1 cellular context compared by ENCODE assay signal in the genomic region with DNA sequence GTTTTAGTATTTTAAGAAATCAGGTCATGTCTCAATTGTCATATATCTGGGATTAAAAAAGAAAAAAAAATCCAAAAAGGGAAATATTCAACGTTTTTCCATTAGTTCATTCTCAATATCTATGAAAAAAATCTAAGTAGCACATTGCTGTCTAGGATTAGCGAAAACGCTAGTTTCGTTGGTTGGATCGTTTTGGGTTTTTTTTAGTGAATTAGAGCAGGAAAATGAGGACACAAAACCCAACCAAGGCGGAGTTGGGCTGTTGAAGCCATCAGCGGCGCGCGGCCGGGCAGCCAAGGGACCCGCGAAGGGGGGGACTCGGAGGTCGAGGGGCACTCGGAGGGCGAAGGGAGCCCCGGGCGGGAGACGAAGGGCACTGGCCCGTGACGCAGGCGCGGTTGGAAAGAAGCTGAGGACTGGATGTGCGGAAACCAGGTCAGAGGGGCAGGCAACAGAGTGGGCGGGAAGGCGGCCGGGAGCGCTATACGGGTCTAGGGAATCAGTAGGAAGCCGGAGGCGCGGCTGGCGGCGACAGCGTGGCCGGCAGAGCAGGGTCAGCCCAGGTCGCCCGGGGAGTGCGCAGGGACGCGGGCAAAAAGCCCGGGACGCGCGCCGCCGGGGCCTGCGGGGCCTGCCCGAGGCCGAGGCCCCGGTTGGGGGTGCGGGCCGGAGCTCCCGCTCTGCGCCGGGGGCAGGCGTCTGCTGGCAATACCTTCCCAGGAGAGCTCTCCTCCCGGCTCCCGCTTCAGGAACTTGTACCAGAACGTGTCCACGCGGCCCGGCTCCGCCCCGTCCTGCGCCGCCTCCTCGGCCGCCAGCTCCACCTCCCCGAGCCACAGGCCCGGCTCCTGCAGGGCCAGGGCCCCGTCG.
TF ChIP-seq lines count a peak whose summit lies in the region.

No MANE protein-coding gene starts in this region.

TF ChIP-seq in HepG2, 621 proteins besides CTCF, POLR2A, EP300 and RAD21 (continued from another document and continues in another):
- TF ChIP-seq, protein P1, sequence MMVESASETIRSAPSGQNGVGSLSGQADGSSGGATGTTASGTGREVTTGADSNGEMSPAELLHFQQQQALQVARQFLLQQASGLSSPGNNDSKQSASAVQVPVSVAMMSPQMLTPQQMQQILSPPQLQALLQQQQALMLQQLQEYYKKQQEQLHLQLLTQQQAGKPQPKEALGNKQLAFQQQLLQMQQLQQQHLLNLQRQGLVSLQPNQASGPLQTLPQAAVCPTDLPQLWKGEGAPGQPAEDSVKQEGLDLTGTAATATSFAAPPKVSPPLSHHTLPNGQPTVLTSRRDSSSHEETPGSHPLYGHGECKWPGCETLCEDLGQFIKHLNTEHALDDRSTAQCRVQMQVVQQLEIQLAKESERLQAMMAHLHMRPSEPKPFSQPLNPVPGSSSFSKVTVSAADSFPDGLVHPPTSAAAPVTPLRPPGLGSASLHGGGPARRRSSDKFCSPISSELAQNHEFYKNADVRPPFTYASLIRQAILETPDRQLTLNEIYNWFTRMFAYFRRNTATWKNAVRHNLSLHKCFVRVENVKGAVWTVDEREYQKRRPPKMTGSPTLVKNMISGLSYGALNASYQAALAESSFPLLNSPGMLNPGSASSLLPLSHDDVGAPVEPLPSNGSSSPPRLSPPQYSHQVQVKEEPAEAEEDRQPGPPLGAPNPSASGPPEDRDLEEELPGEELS (CRISPR knock-in tag; IDR thresholded peaks at IDR 0.05), result no peak; the same call in 1 of the 2 replicates
- TF ChIP-seq MAZ (IDR thresholded peaks at IDR 0.05; ENCODE audit: borderline replicate concordance, low read depth, low read length) (peak; percentile 94), MAZ (CRISPR knock-in tag; IDR thresholded peaks at IDR 0.05; ENCODE audit: low read depth) (peak; percentile 81), HMG20A (CRISPR knock-in tag; IDR thresholded peaks at IDR 0.05; ENCODE audit: borderline replicate concordance) (peak; percentile 46; the same call in 1 of the 2 replicates), SMARCE1 (IDR thresholded peaks at IDR 0.05; ENCODE audit: borderline replicate concordance) (no peak), ZNF878 (CRISPR knock-in tag; IDR thresholded peaks at IDR 0.05) (peak; percentile 61), ZNF580 (CRISPR knock-in tag; IDR thresholded peaks at IDR 0.05; ENCODE audit: borderline replicate concordance, low read depth) (peak; percentile 92; the same call in 1 of the 2 replicates), ZNF34 (CRISPR knock-in tag; IDR thresholded peaks at IDR 0.05; ENCODE audit: borderline replicate concordance) (no peak), ZNF761 (CRISPR knock-in tag; conservative IDR thresholded peaks at IDR 0.05) (0 out of 2 replicates have a peak, but pooled peaks have one; percentile 3), XBP1 (CRISPR knock-in tag; IDR thresholded peaks at IDR 0.05) (no peak), ZBTB26 (CRISPR knock-in tag; IDR thresholded peaks at IDR 0.05; ENCODE audit: borderline replicate concordance) (peak; percentile 61), KLF16 (CRISPR knock-in tag; IDR thresholded peaks at IDR 0.05) (peak in 1 of 2 experiments; percentile 79; a peak in 1 of 4 replicates), TOE1 (CRISPR knock-in tag; IDR thresholded peaks at IDR 0.05) (no peak), ZNF569 (CRISPR knock-in tag; IDR thresholded peaks at IDR 0.05; ENCODE audit: borderline replicate concordance) (no peak), HMGXB4 (CRISPR knock-in tag; IDR thresholded peaks at IDR 0.05; ENCODE audit: borderline replicate concordance in 1 of 2, low read depth in 1 of 2) (peak; percentile 64 to 89; a peak in 3 of 4 replicates), ZFP41 (CRISPR knock-in tag; IDR thresholded peaks at IDR 0.05; ENCODE audit: borderline replicate concordance) (peak; percentile 86; the same call in 1 of the 2 replicates), ZNF44 (CRISPR knock-in tag; IDR thresholded peaks at IDR 0.05) (peak; percentile 98), MED1 (CRISPR knock-in tag; IDR thresholded peaks at IDR 0.05) (peak; percentile 80), ZNF562 (CRISPR knock-in tag; IDR thresholded peaks at IDR 0.05; ENCODE audit: borderline replicate concordance) (no peak), ZNF598 (CRISPR knock-in tag; IDR thresholded peaks at IDR 0.05; ENCODE audit: borderline replicate concordance) (peak; percentile 99), ZNF383 (CRISPR knock-in tag; IDR thresholded peaks at IDR 0.05; ENCODE audit: borderline replicate concordance) (peak; percentile 94; the same call in 1 of the 2 replicates), HNRNPH1 (optimal IDR thresholded peaks at IDR 0.05; ENCODE audit: low read depth, low read length) (peak; percentile 75), KDM2A (CRISPR knock-in tag; IDR thresholded peaks at IDR 0.05; ENCODE audit: borderline replicate concordance, low read depth) (peak; percentile 96), ZMYM2 (CRISPR knock-in tag; IDR thresholded peaks at IDR 0.05) (peak; percentile 85), BHLHE40 (IDR thresholded peaks at IDR 0.05; ENCODE audit: low read length) (peak; percentile 49; the same call in 1 of the 2 replicates)
- TF ChIP-seq, protein P2, sequence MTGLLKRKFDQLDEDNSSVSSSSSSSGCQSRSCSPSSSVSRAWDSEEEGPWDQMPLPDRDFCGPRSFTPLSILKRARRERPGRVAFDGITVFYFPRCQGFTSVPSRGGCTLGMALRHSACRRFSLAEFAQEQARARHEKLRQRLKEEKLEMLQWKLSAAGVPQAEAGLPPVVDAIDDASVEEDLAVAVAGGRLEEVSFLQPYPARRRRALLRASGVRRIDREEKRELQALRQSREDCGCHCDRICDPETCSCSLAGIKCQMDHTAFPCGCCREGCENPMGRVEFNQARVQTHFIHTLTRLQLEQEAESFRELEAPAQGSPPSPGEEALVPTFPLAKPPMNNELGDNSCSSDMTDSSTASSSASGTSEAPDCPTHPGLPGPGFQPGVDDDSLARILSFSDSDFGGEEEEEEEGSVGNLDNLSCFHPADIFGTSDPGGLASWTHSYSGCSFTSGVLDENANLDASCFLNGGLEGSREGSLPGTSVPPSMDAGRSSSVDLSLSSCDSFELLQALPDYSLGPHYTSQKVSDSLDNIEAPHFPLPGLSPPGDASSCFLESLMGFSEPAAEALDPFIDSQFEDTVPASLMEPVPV (CRISPR knock-in tag; IDR thresholded peaks at IDR 0.05), result no peak
- TF ChIP-seq, protein P3, sequence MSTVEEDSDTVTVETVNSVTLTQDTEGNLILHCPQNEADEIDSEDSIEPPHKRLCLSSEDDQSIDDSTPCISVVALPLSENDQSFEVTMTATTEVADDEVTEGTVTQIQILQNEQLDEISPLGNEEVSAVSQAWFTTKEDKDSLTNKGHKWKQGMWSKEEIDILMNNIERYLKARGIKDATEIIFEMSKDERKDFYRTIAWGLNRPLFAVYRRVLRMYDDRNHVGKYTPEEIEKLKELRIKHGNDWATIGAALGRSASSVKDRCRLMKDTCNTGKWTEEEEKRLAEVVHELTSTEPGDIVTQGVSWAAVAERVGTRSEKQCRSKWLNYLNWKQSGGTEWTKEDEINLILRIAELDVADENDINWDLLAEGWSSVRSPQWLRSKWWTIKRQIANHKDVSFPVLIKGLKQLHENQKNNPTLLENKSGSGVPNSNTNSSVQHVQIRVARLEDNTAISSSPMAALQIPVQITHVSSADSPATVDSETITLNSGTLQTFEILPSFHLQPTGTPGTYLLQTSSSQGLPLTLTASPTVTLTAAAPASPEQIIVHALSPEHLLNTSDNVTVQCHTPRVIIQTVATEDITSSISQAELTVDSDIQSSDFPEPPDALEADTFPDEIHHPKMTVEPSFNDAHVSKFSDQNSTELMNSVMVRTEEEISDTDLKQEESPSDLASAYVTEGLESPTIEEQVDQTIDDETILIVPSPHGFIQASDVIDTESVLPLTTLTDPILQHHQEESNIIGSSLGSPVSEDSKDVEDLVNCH (CRISPR knock-in tag; IDR thresholded peaks at IDR 0.05), result no peak
- TF ChIP-seq, protein P4, sequence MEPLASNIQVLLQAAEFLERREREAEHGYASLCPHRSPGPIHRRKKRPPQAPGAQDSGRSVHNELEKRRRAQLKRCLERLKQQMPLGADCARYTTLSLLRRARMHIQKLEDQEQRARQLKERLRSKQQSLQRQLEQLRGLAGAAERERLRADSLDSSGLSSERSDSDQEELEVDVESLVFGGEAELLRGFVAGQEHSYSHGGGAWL (CRISPR knock-in tag; IDR thresholded peaks at IDR 0.05), result peak; percentile 65; the same call in 1 of the 2 replicates
- TF ChIP-seq, protein P5, sequence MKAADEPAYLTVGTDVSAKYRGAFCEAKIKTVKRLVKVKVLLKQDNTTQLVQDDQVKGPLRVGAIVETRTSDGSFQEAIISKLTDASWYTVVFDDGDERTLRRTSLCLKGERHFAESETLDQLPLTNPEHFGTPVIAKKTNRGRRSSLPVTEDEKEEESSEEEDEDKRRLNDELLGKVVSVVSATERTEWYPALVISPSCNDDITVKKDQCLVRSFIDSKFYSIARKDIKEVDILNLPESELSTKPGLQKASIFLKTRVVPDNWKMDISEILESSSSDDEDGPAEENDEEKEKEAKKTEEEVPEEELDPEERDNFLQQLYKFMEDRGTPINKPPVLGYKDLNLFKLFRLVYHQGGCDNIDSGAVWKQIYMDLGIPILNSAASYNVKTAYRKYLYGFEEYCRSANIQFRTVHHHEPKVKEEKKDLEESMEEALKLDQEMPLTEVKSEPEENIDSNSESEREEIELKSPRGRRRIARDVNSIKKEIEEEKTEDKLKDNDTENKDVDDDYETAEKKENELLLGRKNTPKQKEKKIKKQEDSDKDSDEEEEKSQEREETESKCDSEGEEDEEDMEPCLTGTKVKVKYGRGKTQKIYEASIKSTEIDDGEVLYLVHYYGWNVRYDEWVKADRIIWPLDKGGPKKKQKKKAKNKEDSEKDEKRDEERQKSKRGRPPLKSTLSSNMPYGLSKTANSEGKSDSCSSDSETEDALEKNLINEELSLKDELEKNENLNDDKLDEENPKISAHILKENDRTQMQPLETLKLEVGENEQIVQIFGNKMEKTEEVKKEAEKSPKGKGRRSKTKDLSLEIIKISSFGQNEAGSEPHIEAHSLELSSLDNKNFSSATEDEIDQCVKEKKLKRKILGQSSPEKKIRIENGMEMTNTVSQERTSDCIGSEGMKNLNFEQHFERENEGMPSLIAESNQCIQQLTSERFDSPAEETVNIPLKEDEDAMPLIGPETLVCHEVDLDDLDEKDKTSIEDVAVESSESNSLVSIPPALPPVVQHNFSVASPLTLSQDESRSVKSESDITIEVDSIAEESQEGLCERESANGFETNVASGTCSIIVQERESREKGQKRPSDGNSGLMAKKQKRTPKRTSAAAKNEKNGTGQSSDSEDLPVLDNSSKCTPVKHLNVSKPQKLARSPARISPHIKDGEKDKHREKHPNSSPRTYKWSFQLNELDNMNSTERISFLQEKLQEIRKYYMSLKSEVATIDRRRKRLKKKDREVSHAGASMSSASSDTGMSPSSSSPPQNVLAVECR (CRISPR knock-in tag; IDR thresholded peaks at IDR 0.05; ENCODE audit: borderline replicate concordance), result peak; percentile 61; the same call in 1 of the 2 replicates
- TF ChIP-seq, protein P6, sequence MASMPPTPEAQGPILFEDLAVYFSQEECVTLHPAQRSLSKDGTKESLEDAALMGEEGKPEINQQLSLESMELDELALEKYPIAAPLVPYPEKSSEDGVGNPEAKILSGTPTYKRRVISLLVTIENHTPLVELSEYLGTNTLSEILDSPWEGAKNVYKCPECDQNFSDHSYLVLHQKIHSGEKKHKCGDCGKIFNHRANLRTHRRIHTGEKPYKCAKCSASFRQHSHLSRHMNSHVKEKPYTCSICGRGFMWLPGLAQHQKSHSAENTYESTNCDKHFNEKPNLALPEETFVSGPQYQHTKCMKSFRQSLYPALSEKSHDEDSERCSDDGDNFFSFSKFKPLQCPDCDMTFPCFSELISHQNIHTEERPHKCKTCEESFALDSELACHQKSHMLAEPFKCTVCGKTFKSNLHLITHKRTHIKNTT (CRISPR knock-in tag; IDR thresholded peaks at IDR 0.05), result no peak
- TF ChIP-seq, protein P7, sequence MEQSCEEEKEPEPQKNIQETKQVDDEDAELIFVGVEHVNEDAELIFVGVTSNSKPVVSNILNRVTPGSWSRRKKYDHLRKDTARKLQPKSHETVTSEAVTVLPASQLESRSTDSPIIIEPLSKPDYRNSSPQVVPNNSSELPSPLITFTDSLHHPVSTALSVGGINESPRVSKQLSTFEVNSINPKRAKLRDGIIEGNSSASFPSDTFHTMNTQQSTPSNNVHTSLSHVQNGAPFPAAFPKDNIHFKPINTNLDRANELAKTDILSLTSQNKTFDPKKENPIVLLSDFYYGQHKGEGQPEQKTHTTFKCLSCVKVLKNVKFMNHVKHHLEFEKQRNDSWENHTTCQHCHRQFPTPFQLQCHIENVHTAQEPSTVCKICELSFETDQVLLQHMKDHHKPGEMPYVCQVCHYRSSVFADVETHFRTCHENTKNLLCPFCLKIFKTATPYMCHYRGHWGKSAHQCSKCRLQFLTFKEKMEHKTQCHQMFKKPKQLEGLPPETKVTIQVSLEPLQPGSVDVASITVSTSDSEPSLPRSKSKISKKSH (CRISPR knock-in tag; IDR thresholded peaks at IDR 0.05; ENCODE audit: borderline replicate concordance), result peak; percentile 97
